In the genomic region with DNA sequence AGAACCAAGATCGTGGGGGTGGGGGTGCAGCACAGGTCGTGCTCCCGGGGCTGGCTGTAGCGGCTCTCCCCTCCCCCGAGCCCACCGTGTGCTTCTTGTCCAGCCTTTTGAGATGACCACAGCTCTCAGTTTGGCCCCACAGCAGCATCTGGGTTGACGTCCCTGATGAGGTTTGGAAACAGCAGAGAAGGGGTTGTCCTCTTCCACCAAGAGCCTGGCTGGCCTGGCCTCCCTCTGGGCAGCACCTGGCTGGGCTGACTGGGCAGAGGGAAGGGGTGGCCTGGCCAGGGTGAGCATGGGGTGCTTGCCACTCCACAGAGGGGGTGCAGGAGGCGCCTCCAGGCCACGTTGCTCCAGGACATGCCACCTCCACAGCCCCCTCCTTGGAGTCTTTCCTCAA, we compare ENCODE assay signal across 12 cellular contexts.
DNase-seq lines count a peak whose midpoint lies in the region; ATAC-seq and TF ChIP-seq lines count a peak whose summit lies in the region.
"Had no signal": no experiment of that assay in that cellular context is flagged by ENCODE, and none has a peak within 500 bp of the region (broad histone marks: within the 10 kb centered on the region; RNA-seq: fewer than 3 reads in every experiment).

No MANE protein-coding gene starts in this region.

- peaks cover 51 to 85% (median 60%) of the 10 kb centered on the region in 3 donors for H3K4me1 ChIP-seq in esophagus squamous epithelium

- no peak for DNase-seq in activated CD8-positive, alpha-beta T cell treated with anti-CD3 and anti-CD28 coated beads, Interleukin-2, amount 10 ng/mL, durations not matched to agents 7 days and 5 days
- no peak for DNase-seq in esophagus squamous epithelium (lab: John Stamatoyannopoulos, UW)
- DNase-seq in stimulated activated effector memory CD8-positive, alpha-beta T cell treated with anti-CD3 and anti-CD28 coated beads, Interleukin-12 subunit alpha, Interleukin-12 subunit beta, amount 100 ng/mL, for 72 hours (ENCODE audit: low spot score in 2 of 2): no peak
- no peak for DNase-seq in NCI-H2171 (lab: John Stamatoyannopoulos, UW)
- DNase-seq in substantia nigra (lab: John Stamatoyannopoulos, UW): no peak
- no peak for DNase-seq in NCI-H1417 (lab: John Stamatoyannopoulos, UW)
- DNase-seq: activated CD4-positive, alpha-beta T cell treated with anti-CD3 and anti-CD28 coated beads, Interleukin-2, amount 50 U/mL, for 1 hour; effector CD4-positive, alpha-beta T cell; islet precursor cell; right lobe of liver; stimulated activated naive CD4-positive, alpha-beta T cell treated with Interleukin-2 at 50 U/mL for 16 hours had no signal

- peak overlapping the region in 1 of 3 donors; percentile 97 for H3K27ac Mint-ChIP-seq in IgD-negative memory B cell
- H3K27ac Mint-ChIP-seq in activated CD8-positive, alpha-beta T cell treated with anti-CD3 and anti-CD28 coated beads, Interleukin-2, amount 10 ng/mL, durations not matched to agents 7 days and 5 days: peak overlapping the region; percentile 98
- H3K27ac Mint-ChIP-seq in stimulated activated effector memory CD8-positive, alpha-beta T cell treated with anti-CD3 and anti-CD28 coated beads, Interleukin-12 subunit alpha, Interleukin-12 subunit beta, amount 100 ng/mL, for 72 hours: peak overlapping the region; percentile 97

- intact Hi-C loops in esophagus squamous epithelium (cut with DNase I): no loop called here

- no peaks in the 10 kb centered on the region for H3K27me3 Mint-ChIP-seq in IgD-negative memory B cell
- no peaks in the 10 kb centered on the region for H3K27me3 Mint-ChIP-seq in activated CD8-positive, alpha-beta T cell treated with anti-CD3 and anti-CD28 coated beads, Interleukin-2, amount 10 ng/mL, durations not matched to agents 7 days and 5 days (ENCODE audit: low read depth)

- no peak for ATAC-seq in activated CD8-positive, alpha-beta T cell treated with anti-CD3 and anti-CD28 coated beads, Interleukin-2, amount 10 ng/mL, durations not matched to agents 7 days and 5 days
- no peak for ATAC-seq in stimulated activated effector memory CD8-positive, alpha-beta T cell treated with anti-CD3 and anti-CD28 coated beads, Interleukin-12 subunit alpha, Interleukin-12 subunit beta, amount 100 ng/mL, for 72 hours

- TF ChIP-seq CTCF in esophagus squamous epithelium (IDR thresholded peaks at IDR 0.05): no peak

- WGBS in esophagus squamous epithelium, 2 donors: 51 to 73% methylated on average over 2 to 6 of the region's 9 CpGs

- H3K9me3 Mint-ChIP-seq in IgD-negative memory B cell: no peaks in the 10 kb centered on the region
- H3K9me3 Mint-ChIP-seq in activated CD8-positive, alpha-beta T cell treated with anti-CD3 and anti-CD28 coated beads, Interleukin-2, amount 10 ng/mL, durations not matched to agents 7 days and 5 days (ENCODE audit: insufficient read depth): no peaks in the 10 kb centered on the region
- H3K9me3 Mint-ChIP-seq in stimulated activated effector memory CD8-positive, alpha-beta T cell treated with anti-CD3 and anti-CD28 coated beads, Interleukin-12 subunit alpha, Interleukin-12 subunit beta, amount 100 ng/mL, for 72 hours: no peaks in the 10 kb centered on the region

- H3K36me3 Mint-ChIP-seq in IgD-negative memory B cell: no peaks in the 10 kb centered on the region
- peaks cover 23% of the 10 kb centered on the region for H3K36me3 Mint-ChIP-seq in activated CD8-positive, alpha-beta T cell treated with anti-CD3 and anti-CD28 coated beads, Interleukin-2, amount 10 ng/mL, durations not matched to agents 7 days and 5 days (ENCODE audit: low read depth)
- peaks cover 41% of the 10 kb centered on the region for H3K36me3 Mint-ChIP-seq in stimulated activated effector memory CD8-positive, alpha-beta T cell treated with anti-CD3 and anti-CD28 coated beads, Interleukin-12 subunit alpha, Interleukin-12 subunit beta, amount 100 ng/mL, for 72 hours

- H3K4me1 Mint-ChIP-seq in IgD-negative memory B cell: peaks cover 20 to 34% (median 33%) of the 10 kb centered on the region in 3 donors
- peaks cover 66% of the 10 kb centered on the region for H3K4me1 Mint-ChIP-seq in activated CD8-positive, alpha-beta T cell treated with anti-CD3 and anti-CD28 coated beads, Interleukin-2, amount 10 ng/mL, durations not matched to agents 7 days and 5 days (ENCODE audit: low read depth)
- H3K4me1 Mint-ChIP-seq in stimulated activated effector memory CD8-positive, alpha-beta T cell treated with anti-CD3 and anti-CD28 coated beads, Interleukin-12 subunit alpha, Interleukin-12 subunit beta, amount 100 ng/mL, for 72 hours: peaks cover 63% of the 10 kb centered on the region

- CTCF ChIA-PET in activated CD8-positive, alpha-beta T cell treated with anti-CD3 and anti-CD28 coated beads, Interleukin-2, amount 10 ng/mL, durations not matched to agents 7 days and 5 days (lab: Charles Lee): interaction anchor here (1.1 to 3.3 kb wide), 3 partner anchors 11 to 95 kb away, joined by 3 to 19 read pairs (median 4); a partner anchor contains a TSS

- H3K27ac ChIP-seq in esophagus squamous epithelium (peak overlapping the region; percentile 28 to 79 (median 73)), substantia nigra (ENCODE audit: low read depth, low read length, poor library complexity, severe bottlenecking) (no peak overlapping the region)

- H3K4me3 Mint-ChIP-seq in IgD-negative memory B cell: peak overlapping the region in 3 of 4 donors; percentile 77 to 96 (median 90)
- peak overlapping the region; percentile 78 for H3K4me3 Mint-ChIP-seq in activated CD8-positive, alpha-beta T cell treated with anti-CD3 and anti-CD28 coated beads, Interleukin-2, amount 10 ng/mL, durations not matched to agents 7 days and 5 days
- peak overlapping the region; percentile 85 for H3K4me3 Mint-ChIP-seq in stimulated activated effector memory CD8-positive, alpha-beta T cell treated with anti-CD3 and anti-CD28 coated beads, Interleukin-12 subunit alpha, Interleukin-12 subunit beta, amount 100 ng/mL, for 72 hours

- H3K27me3 ChIP-seq in esophagus squamous epithelium: no peaks in the 10 kb centered on the region
- H3K27me3 ChIP-seq: right lobe of liver had no signal

- no peaks in the 10 kb centered on the region for H3K9me3 ChIP-seq in esophagus squamous epithelium
- H3K9me3 ChIP-seq: right lobe of liver had no signal

- no peaks in the 10 kb centered on the region for H3K36me3 ChIP-seq in esophagus squamous epithelium
- H3K36me3 ChIP-seq: right lobe of liver had no signal

- no peak overlapping the region for H3K4me3 ChIP-seq in esophagus squamous epithelium
- H3K4me3 ChIP-seq: right lobe of liver had no signal

- POLR2A ChIA-PET in activated CD8-positive, alpha-beta T cell treated with anti-CD3 and anti-CD28 coated beads, Interleukin-2, amount 10 ng/mL, durations not matched to agents 7 days and 5 days (lab: Charles Lee): interaction anchor here (0.9 to 4.4 kb wide), 4 partner anchors 10 to 60 kb away, joined by 3 to 45 read pairs (median 4); no protein-coding TSS in a partner anchor

- TF ChIP-seq POLR2A in esophagus squamous epithelium (IDR thresholded peaks at IDR 0.05): no peak
